25 cellular contexts compared by ENCODE assay signal in the genomic region with DNA sequence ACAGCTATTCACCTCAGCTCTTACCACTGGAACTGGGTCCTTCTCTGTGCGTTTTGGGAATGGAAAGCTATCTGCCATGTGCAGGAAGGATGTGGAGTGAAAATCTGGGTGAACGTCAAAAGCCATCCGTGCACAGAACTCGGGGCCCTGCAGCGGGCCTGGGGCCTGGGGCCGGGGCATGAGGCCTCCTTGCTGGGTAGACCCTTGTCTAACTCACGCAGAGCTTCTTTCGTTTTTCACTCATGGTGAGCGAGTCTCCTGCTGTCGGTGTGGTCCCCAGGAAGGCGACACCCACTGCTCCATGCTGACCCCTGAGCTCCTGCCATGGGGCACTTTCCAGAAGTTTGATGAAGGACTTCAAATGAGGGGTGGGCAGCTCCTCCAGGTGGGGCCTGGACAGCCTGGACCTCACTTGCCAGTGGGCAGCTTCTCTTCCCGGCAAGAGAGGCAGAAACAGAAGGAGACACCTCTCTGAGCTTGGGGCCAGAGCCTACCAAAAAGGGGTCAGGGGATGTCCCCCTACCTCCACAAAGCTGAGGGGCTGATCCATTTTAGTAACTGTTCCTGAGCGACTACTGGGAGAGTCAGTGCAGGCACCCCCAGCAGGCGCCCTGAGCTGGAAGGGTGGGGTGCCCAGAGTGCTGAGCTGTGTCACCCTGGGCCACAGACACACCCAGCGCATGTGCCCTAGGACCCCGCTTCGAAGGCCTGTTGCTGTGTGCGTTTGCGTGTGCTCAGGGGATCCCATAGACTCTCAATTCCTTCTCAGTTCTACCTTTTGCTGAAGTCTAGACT.
"Had no signal": no experiment of that assay in that cellular context is flagged by ENCODE, and none has a peak within 500 bp of the region (broad histone marks: within the 10 kb centered on the region; RNA-seq: fewer than 3 reads in every experiment).

No MANE protein-coding gene starts in this region.

- H3K4me3 Mint-ChIP-seq: activated CD4-positive, alpha-beta memory T cell treated with anti-CD3 and anti-CD28 coated beads for 36 hours; activated CD4-positive, alpha-beta T cell treated with anti-CD3 and anti-CD28 coated beads, Interleukin-2, amount 10 ng/mL, durations not matched to agents 24 days and 14 days; activated naive CD4-positive, alpha-beta T cell treated with anti-CD3 and anti-CD28 coated beads, Interleukin-2, amount 10 ng/mL, durations not matched to agents 7 days and 5 days; activated naive CD8-positive, alpha-beta T cell treated with anti-CD3 and anti-CD28 coated beads, Interleukin-2, amount 10 ng/mL, durations not matched to agents 7 days and 5 days; activated T-helper 1 cell treated with anti-CD3 and anti-CD28 coated beads, Interleukin-12 subunit alpha, Interleukin-12 subunit beta, Interleukin-2, Interleukin-4 antibody, amounts not matched to agents 30 ng/mL and 10 ng/mL and 1 ng/mL, durations not matched to agents 14 hours and 24 hours and 36 hours; nephron progenitor cell; stimulated activated effector memory CD8-positive, alpha-beta T cell treated with anti-CD3 and anti-CD28 coated beads, Interleukin-12 subunit alpha, Interleukin-12 subunit beta, amount 100 ng/mL, for 72 hours; stimulated activated naive CD8-positive, alpha-beta T cell treated with anti-CD3 and anti-CD28 coated beads, Interleukin-15, Interleukin-2, amounts not matched to agents 100 ng/mL and 50 ng/mL, for 24 hours had no signal

- H3K4me1 ChIP-seq: ascending aorta, left lung, parathyroid adenoma, right lobe of liver, upper lobe of left lung had no signal

- H3K27ac ChIP-seq: ascending aorta, brain microvascular endothelial cell, left lung, parathyroid adenoma, right lobe of liver, skin epidermis, thoracic aorta, upper lobe of left lung had no signal

- H3K9me3 Mint-ChIP-seq: activated CD4-positive, alpha-beta memory T cell treated with anti-CD3 and anti-CD28 coated beads for 36 hours; activated CD4-positive, alpha-beta T cell treated with anti-CD3 and anti-CD28 coated beads, Interleukin-2, amount 10 ng/mL, durations not matched to agents 24 days and 14 days; activated naive CD4-positive, alpha-beta T cell treated with anti-CD3 and anti-CD28 coated beads, Interleukin-2, amount 10 ng/mL, durations not matched to agents 7 days and 5 days; activated naive CD8-positive, alpha-beta T cell treated with anti-CD3 and anti-CD28 coated beads, Interleukin-2, amount 10 ng/mL, durations not matched to agents 7 days and 5 days; activated T-helper 1 cell treated with anti-CD3 and anti-CD28 coated beads, Interleukin-12 subunit alpha, Interleukin-12 subunit beta, Interleukin-2, Interleukin-4 antibody, amounts not matched to agents 30 ng/mL and 10 ng/mL and 1 ng/mL, durations not matched to agents 14 hours and 24 hours and 36 hours; nephron progenitor cell; stimulated activated effector memory CD8-positive, alpha-beta T cell treated with anti-CD3 and anti-CD28 coated beads, Interleukin-12 subunit alpha, Interleukin-12 subunit beta, amount 100 ng/mL, for 72 hours; stimulated activated naive CD8-positive, alpha-beta T cell treated with anti-CD3 and anti-CD28 coated beads, Interleukin-15, Interleukin-2, amounts not matched to agents 100 ng/mL and 50 ng/mL, for 24 hours had no signal

- H3K36me3 ChIP-seq: ascending aorta, brain microvascular endothelial cell, left lung, right lobe of liver, thoracic aorta, upper lobe of left lung had no signal

- H3K27me3 ChIP-seq: ascending aorta, brain microvascular endothelial cell, right lobe of liver, upper lobe of left lung had no signal

- H3K36me3 Mint-ChIP-seq: activated CD4-positive, alpha-beta memory T cell treated with anti-CD3 and anti-CD28 coated beads for 36 hours; activated naive CD4-positive, alpha-beta T cell treated with anti-CD3 and anti-CD28 coated beads, Interleukin-2, amount 10 ng/mL, durations not matched to agents 7 days and 5 days; activated naive CD8-positive, alpha-beta T cell treated with anti-CD3 and anti-CD28 coated beads, Interleukin-2, amount 10 ng/mL, durations not matched to agents 7 days and 5 days; stimulated activated effector memory CD8-positive, alpha-beta T cell treated with anti-CD3 and anti-CD28 coated beads, Interleukin-12 subunit alpha, Interleukin-12 subunit beta, amount 100 ng/mL, for 72 hours had no signal

- DNase-seq: activated CD4-positive, alpha-beta memory T cell treated with anti-CD3 and anti-CD28 coated beads for 36 hours; activated CD4-positive, alpha-beta T cell treated with anti-CD3 and anti-CD28 coated beads, Interleukin-2, amount 10 ng/mL, durations not matched to agents 24 days and 14 days; activated CD4-positive, CD25-positive, alpha-beta regulatory T cell treated with anti-CD3 and anti-CD28 coated beads, Interleukin-2, amount 50 U/mL, for 72 hours; activated CD8-positive, alpha-beta memory T cell treated with anti-CD3 and anti-CD28 coated beads, Interleukin-2, amount 50 U/mL, for 4 hours; activated effector memory CD4-positive, alpha-beta T cell treated with anti-CD3 and anti-CD28 coated beads, Interleukin-2, amount 50 U/mL, for 16 hours; activated naive CD4-positive, alpha-beta T cell treated with anti-CD3 and anti-CD28 coated beads, Interleukin-2, amount 10 ng/mL, durations not matched to agents 7 days and 5 days; activated naive CD8-positive, alpha-beta T cell treated with anti-CD3 and anti-CD28 coated beads, Interleukin-2, amount 10 ng/mL, durations not matched to agents 7 days and 5 days; activated T-cell treated with anti-CD3 and anti-CD28 coated beads, Interleukin-2, amount 50 U/mL, for 1 hour; brain microvascular endothelial cell; cortex of kidney; foreskin fibroblast; kidney glomerular epithelial cell; left lung; mammary epithelial cell; nephron progenitor cell; stimulated activated CD4-positive, alpha-beta T cell treated with anti-CD3 and anti-CD28 coated beads, Interleukin-4, amount 100 ng/mL, for 24 hours; upper lobe of left lung had no signal

- H3K9me3 ChIP-seq: ascending aorta, left lung, right lobe of liver, thoracic aorta, upper lobe of left lung had no signal

- H3K27me3 Mint-ChIP-seq: activated CD4-positive, alpha-beta T cell treated with anti-CD3 and anti-CD28 coated beads, Interleukin-2, amount 10 ng/mL, durations not matched to agents 24 days and 14 days; activated naive CD8-positive, alpha-beta T cell treated with anti-CD3 and anti-CD28 coated beads, Interleukin-2, amount 10 ng/mL, durations not matched to agents 7 days and 5 days; stimulated activated naive CD8-positive, alpha-beta T cell treated with anti-CD3 and anti-CD28 coated beads, Interleukin-15, Interleukin-2, amounts not matched to agents 100 ng/mL and 50 ng/mL, for 24 hours had no signal

- ATAC-seq: left lung; right lobe of liver; stimulated activated effector memory CD8-positive, alpha-beta T cell treated with anti-CD3 and anti-CD28 coated beads, Interleukin-12 subunit alpha, Interleukin-12 subunit beta, amount 100 ng/mL, for 72 hours had no signal

- H3K27ac Mint-ChIP-seq: activated CD4-positive, alpha-beta memory T cell treated with anti-CD3 and anti-CD28 coated beads for 36 hours; activated CD4-positive, alpha-beta T cell treated with anti-CD3 and anti-CD28 coated beads, Interleukin-2, amount 10 ng/mL, durations not matched to agents 24 days and 14 days; activated naive CD4-positive, alpha-beta T cell treated with anti-CD3 and anti-CD28 coated beads, Interleukin-2, amount 10 ng/mL, durations not matched to agents 7 days and 5 days; activated naive CD8-positive, alpha-beta T cell treated with anti-CD3 and anti-CD28 coated beads, Interleukin-2, amount 10 ng/mL, durations not matched to agents 7 days and 5 days; activated T-helper 1 cell treated with anti-CD3 and anti-CD28 coated beads, Interleukin-12 subunit alpha, Interleukin-12 subunit beta, Interleukin-2, Interleukin-4 antibody, amounts not matched to agents 30 ng/mL and 10 ng/mL and 1 ng/mL, durations not matched to agents 14 hours and 24 hours and 36 hours; nephron progenitor cell; stimulated activated effector memory CD8-positive, alpha-beta T cell treated with anti-CD3 and anti-CD28 coated beads, Interleukin-12 subunit alpha, Interleukin-12 subunit beta, amount 100 ng/mL, for 72 hours; stimulated activated naive CD8-positive, alpha-beta T cell treated with anti-CD3 and anti-CD28 coated beads, Interleukin-15, Interleukin-2, amounts not matched to agents 100 ng/mL and 50 ng/mL, for 24 hours had no signal

- H3K4me3 ChIP-seq: ascending aorta, left lung, right lobe of liver, skin epidermis, thoracic aorta, upper lobe of left lung had no signal

- H3K4me1 Mint-ChIP-seq: activated CD4-positive, alpha-beta T cell treated with anti-CD3 and anti-CD28 coated beads, Interleukin-2, amount 10 ng/mL, durations not matched to agents 24 days and 14 days; activated naive CD4-positive, alpha-beta T cell treated with anti-CD3 and anti-CD28 coated beads, Interleukin-2, amount 10 ng/mL, durations not matched to agents 7 days and 5 days; activated naive CD8-positive, alpha-beta T cell treated with anti-CD3 and anti-CD28 coated beads, Interleukin-2, amount 10 ng/mL, durations not matched to agents 7 days and 5 days; stimulated activated effector memory CD8-positive, alpha-beta T cell treated with anti-CD3 and anti-CD28 coated beads, Interleukin-12 subunit alpha, Interleukin-12 subunit beta, amount 100 ng/mL, for 72 hours had no signal
